In genomic region chr7:137469191-137469811, GRCh38 we compare ENCODE assay signal across 1 cellular context.
TF ChIP-seq lines count a peak whose summit lies in the region.

No MANE protein-coding gene starts in this region.

TF ChIP-seq in WTC11, 78 proteins besides CTCF, POLR2A, EP300 and RAD21 (continued from another document):
- no peak for TF ChIP-seq ARID4B (CRISPR knock-in tag; IDR thresholded peaks at IDR 0.05; ENCODE audit: borderline replicate concordance)
- TF ChIP-seq ATF1 (CRISPR knock-in tag; IDR thresholded peaks at IDR 0.05) = no peak
- TF ChIP-seq ZNF121 (CRISPR knock-in tag; IDR thresholded peaks at IDR 0.05) = no peak
